Comparison of ENCODE assay signal across 31 cellular contexts in the genomic region with DNA sequence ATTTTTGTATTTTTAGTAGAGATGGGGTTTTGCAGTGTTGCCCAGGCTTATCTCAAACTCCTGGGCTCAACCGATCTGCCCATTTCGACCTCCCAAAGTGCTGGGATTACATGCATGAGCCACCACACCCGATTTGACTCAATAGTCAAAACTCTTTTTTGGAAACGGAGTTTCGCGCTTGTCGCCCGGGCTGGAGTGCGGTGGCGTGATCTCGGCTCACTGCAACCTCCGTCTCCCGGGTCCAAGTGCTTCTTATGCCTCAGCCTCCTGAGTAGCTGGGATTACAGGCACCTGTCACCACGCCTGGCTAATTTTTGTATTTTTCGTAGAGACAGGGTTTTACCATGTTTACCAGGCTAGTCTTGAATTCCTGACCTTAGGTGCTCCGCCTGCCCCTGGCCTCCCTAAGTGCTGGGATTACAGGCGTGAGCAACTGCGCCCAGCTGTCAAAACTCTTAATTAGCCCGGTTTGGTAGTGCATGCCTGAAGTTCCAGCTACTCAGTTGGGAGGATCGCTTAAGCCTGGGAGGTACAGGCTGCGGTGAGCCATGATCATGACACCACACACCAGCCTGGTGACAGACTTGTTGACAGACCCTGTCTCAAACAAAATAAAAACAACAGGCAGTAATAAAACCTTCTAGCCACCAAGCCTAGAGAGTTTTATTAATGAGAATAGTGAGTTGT. TPM values are rescaled to one million over a fixed set of nuclear protein-coding genes. Genes with fewer than 3 reads are reported as not detected.
"Had no signal": no experiment of that assay in that cellular context is flagged by ENCODE, and none has a peak within 500 bp of the region (broad histone marks: within the 10 kb centered on the region; RNA-seq: fewer than 3 reads in every experiment).

No MANE protein-coding gene starts in this region.

- H3K27ac ChIP-seq: ascending aorta, body of pancreas, KMS-11, SK-N-MC, VCaP had no signal

- H3K4me1 ChIP-seq: ascending aorta, body of pancreas had no signal

- H3K9me3 ChIP-seq: ascending aorta, body of pancreas had no signal

- H3K27me3 ChIP-seq: ascending aorta, body of pancreas, MG63 had no signal

- H3K4me3 ChIP-seq: ascending aorta, body of pancreas, MG63, SK-N-MC had no signal

- H3K4me2 ChIP-seq: KMS-11 had no signal

- DNase-seq: activated CD4-positive, alpha-beta T cell treated with anti-CD3 and anti-CD28 coated beads for 4 hours; activated CD4-positive, alpha-beta T cell treated with anti-CD3 and anti-CD28 coated beads, Interleukin-2, amount 50 U/mL, for 4 hours; activated CD8-positive, alpha-beta memory T cell treated with anti-CD3 and anti-CD28 coated beads, Interleukin-2, amount 50 U/mL, for 48 hours; activated CD8-positive, alpha-beta T cell treated with anti-CD3 and anti-CD28 coated beads, Interleukin-2, amount 10 ng/mL, durations not matched to agents 7 days and 5 days; activated effector memory CD4-positive, alpha-beta T cell treated with Interleukin-2 at 50 U/mL for 16 hours; activated naive CD4-positive, alpha-beta T cell treated with Interleukin-2 at 50 U/mL for 16 hours; activated naive CD8-positive, alpha-beta T cell treated with anti-CD3 and anti-CD28 coated beads, Interleukin-2, amount 50 U/mL, for 24 hours; activated T-cell treated with anti-CD3 and anti-CD28 coated beads, Interleukin-2, amount 50 U/mL, for 1 hour; amniotic stem cell; body of pancreas; central memory CD4-positive, alpha-beta T cell; MG63; MV-4-11; NCI-H1105; NCI-H1436 treated with DMSO at 0.1 percent for 48 hours; NCI-H187; NCI-H2081; NCI-H510A treated with DMSO at 0.1 percent for 48 hours; NCI-H748 treated with DMSO at 0.1 percent for 48 hours; SIG-M5; T-cell; T-helper 2 cell; T1000 had no signal

RNA-seq across cellular contexts. Expression of gene C12orf71, which starts 47.6 kb away (rescaled TPM):
- total RNA-seq: activated CD8-positive, alpha-beta T cell treated with anti-CD3 and anti-CD28 coated beads, Interleukin-2, amount 10 ng/mL, durations not matched to agents 7 days and 5 days; activated naive CD4-positive, alpha-beta T cell treated with anti-CD3 and anti-CD28 coated beads, Interleukin-2, amount 50 U/mL, for 72 hours; ascending aorta; body of pancreas; bronchial epithelial cell; OCI-LY7; RPMI7951; T-cell had no signal
